Comparison of ENCODE assay signal across 8 cellular contexts in genomic region chr11:59557940-59558643, GRCh38. TPM values are rescaled to one million over a fixed set of nuclear protein-coding genes. Genes with fewer than 3 reads are reported as not detected.
DNase-seq lines count a peak whose midpoint lies in the region; ATAC-seq and TF ChIP-seq lines count a peak whose summit lies in the region.

No MANE protein-coding gene starts in this region.

- H2AK5ac ChIP-seq in H9 (ENCODE audit: insufficient read length, low read length): no peak overlapping the region

- H3K36me3 ChIP-seq in ACC112 (ENCODE audit: insufficient read depth, low read length): no peaks in the 10 kb centered on the region

- WGBS in H9 (ENCODE audit: extremely low coverage, insufficient read length, low lambda C conversion rate): no CpG with 5 or more reads among the region's 12 CpGs

- H4K5ac ChIP-seq in H9 (ENCODE audit: insufficient read length, low read depth, low read length): no peak overlapping the region

- no peak overlapping the region for H3K27ac ChIP-seq in ACC112 (ENCODE audit: low read depth, low read length)
- H3K27ac ChIP-seq in H9 (ENCODE audit: insufficient read length, low read depth, low read length): no peak overlapping the region

- H3T11ph ChIP-seq in H9 (ENCODE audit: low read length): no peak overlapping the region

- no peak for TF ChIP-seq CTCF in H9 (conservative IDR thresholded peaks at IDR 0.05)

- H2BK12ac ChIP-seq in H9 (ENCODE audit: insufficient read length, low read depth, low read length): no peak overlapping the region

- peaks cover 0 to 2% (median 0%) of the 10 kb centered on the region in 3 experiments; a peak in 3 of 7 replicates for H3K36me3 Mint-ChIP-seq in H9 (ENCODE audit: insufficient read depth in 1 of 3, low read depth in 3 of 3)
- peaks cover 3% of the 10 kb centered on the region for H3K36me3 Mint-ChIP-seq in activated CD8-positive, alpha-beta T cell treated with anti-CD3 and anti-CD28 coated beads, Interleukin-2, amount 10 ng/mL, durations not matched to agents 7 days and 5 days (ENCODE audit: low read depth)

- DNase-seq in H9 (peak; percentile 27), NCI-H2171 (lab: John Stamatoyannopoulos, UW) (no peak), inferior parietal cortex (ENCODE audit: extremely low spot score) (no peak)
- DNase-seq in activated CD8-positive, alpha-beta T cell treated with anti-CD3 and anti-CD28 coated beads, Interleukin-2, amount 10 ng/mL, durations not matched to agents 7 days and 5 days: no peak
- no peak for DNase-seq in stimulated activated CD4-positive, alpha-beta T cell treated with anti-CD3 and anti-CD28 coated beads, Interleukin-15, amount 100 ng/mL, for 24 hours

- H3K23me2 ChIP-seq in H9 (ENCODE audit: insufficient read length, low read depth, low read length, poor library complexity, severe bottlenecking): peaks cover 21% of the 10 kb centered on the region

- H2BK120ac ChIP-seq in H9 (ENCODE audit: low read depth, low read length, poor library complexity, severe bottlenecking): no peak overlapping the region

- H3K4me3 Mint-ChIP-seq in H9: peak overlapping the region; percentile 83 to 93
- H3K4me3 Mint-ChIP-seq in activated CD8-positive, alpha-beta T cell treated with anti-CD3 and anti-CD28 coated beads, Interleukin-2, amount 10 ng/mL, durations not matched to agents 7 days and 5 days: peak overlapping the region; percentile 69

- H3K79me2 ChIP-seq in ACC112 (ENCODE audit: control insufficient read depth, insufficient read depth, low read length, unreplicated experiment) (no peaks in the 10 kb centered on the region), H9 (ENCODE audit: insufficient read depth, low read length) (no peaks in the 10 kb centered on the region)

- peak overlapping the region; percentile 17 to 95 (median 87); a peak in 5 of 7 replicates for H3K27ac Mint-ChIP-seq in H9
- H3K27ac Mint-ChIP-seq in activated CD8-positive, alpha-beta T cell treated with anti-CD3 and anti-CD28 coated beads, Interleukin-2, amount 10 ng/mL, durations not matched to agents 7 days and 5 days: peak overlapping the region; percentile 59

- H4K20me1 ChIP-seq in H9 (ENCODE audit: control insufficient read depth, insufficient read depth, insufficient read length): no peaks in the 10 kb centered on the region

- peak overlapping the region; percentile 75; the same call in 1 of the 2 replicates for H3K14ac ChIP-seq in H9 (ENCODE audit: insufficient read depth, low read length)

- H3K4me1 Mint-ChIP-seq in H9: peaks cover 17 to 28% of the 10 kb centered on the region in 2 experiments
- H3K4me1 Mint-ChIP-seq in activated CD8-positive, alpha-beta T cell treated with anti-CD3 and anti-CD28 coated beads, Interleukin-2, amount 10 ng/mL, durations not matched to agents 7 days and 5 days (ENCODE audit: low read depth): peaks cover 49% of the 10 kb centered on the region

- H2BK15ac ChIP-seq in H9 (ENCODE audit: low read depth, low read length): no peak overlapping the region

- H3K9me3 Mint-ChIP-seq in H9: peaks cover 4% of the 10 kb centered on the region in 2 experiments; a peak in 3 of 5 replicates
- H3K9me3 Mint-ChIP-seq in activated CD8-positive, alpha-beta T cell treated with anti-CD3 and anti-CD28 coated beads, Interleukin-2, amount 10 ng/mL, durations not matched to agents 7 days and 5 days (ENCODE audit: insufficient read depth): no peaks in the 10 kb centered on the region

- CTCF ChIA-PET in activated CD8-positive, alpha-beta T cell treated with anti-CD3 and anti-CD28 coated beads, Interleukin-2, amount 10 ng/mL, durations not matched to agents 7 days and 5 days (lab: Charles Lee): interaction anchor here (1.3 to 2.0 kb wide), 4 partner anchors 8 to 21 kb away, joined by 3 to 6 read pairs (median 5); no protein-coding TSS in a partner anchor

- no peak overlapping the region for H2BK20ac ChIP-seq in H9 (ENCODE audit: low read depth, low read length, poor library complexity, severe bottlenecking)

- no peak overlapping the region for H2BK5ac ChIP-seq in H9 (ENCODE audit: insufficient read length, low read length)

- H3K27me3 Mint-ChIP-seq in H9 (ENCODE audit: low read depth): peaks cover 19% of the 10 kb centered on the region
- peaks cover 12% of the 10 kb centered on the region for H3K27me3 Mint-ChIP-seq in activated CD8-positive, alpha-beta T cell treated with anti-CD3 and anti-CD28 coated beads, Interleukin-2, amount 10 ng/mL, durations not matched to agents 7 days and 5 days (ENCODE audit: low read depth)

- no peaks in the 10 kb centered on the region for H3K27me3 ChIP-seq in ACC112 (ENCODE audit: insufficient read depth, low read length)
- no peaks in the 10 kb centered on the region for H3K27me3 ChIP-seq in H9 (ENCODE audit: insufficient read depth, low read length)

- peak overlapping the region; percentile 74 for H3K9ac ChIP-seq in H9 (ENCODE audit: extremely low read depth, insufficient read length, low read length)

- H3K18ac ChIP-seq in H9 (ENCODE audit: insufficient read length, low read depth, low read length): peak overlapping the region; percentile 79

- no peak overlapping the region for H4K91ac ChIP-seq in H9 (ENCODE audit: insufficient read length, low read depth, low read length)

- H3K9me3 ChIP-seq in H9 (ENCODE audit: control insufficient read depth, low read depth, low read length) (no peaks in the 10 kb centered on the region), iPS-18c (ENCODE audit: control insufficient read depth, insufficient read depth, low read length) (no peaks in the 10 kb centered on the region)

- POLR2A ChIA-PET in activated CD8-positive, alpha-beta T cell treated with anti-CD3 and anti-CD28 coated beads, Interleukin-2, amount 10 ng/mL, durations not matched to agents 7 days and 5 days (lab: Charles Lee): interaction anchor here (2.4 kb wide), 2 partner anchors 8 to 58 kb away, joined by 9 read pairs; partner anchors contain the start of gene OSBP

- H3K4ac ChIP-seq in H9 (ENCODE audit: low read depth, low read length): no peak overlapping the region

- H2AFZ ChIP-seq in ACC112 (ENCODE audit: low read length, unreplicated experiment) (no peak overlapping the region), H9 (ENCODE audit: low read length) (peak overlapping the region; percentile 87)

- H3K4me1 ChIP-seq in ACC112 (ENCODE audit: control insufficient read depth, insufficient read depth, low read length, unreplicated experiment) (no peaks in the 10 kb centered on the region), H9 (ENCODE audit: insufficient read depth, low read length) (no peaks in the 10 kb centered on the region)

- no peaks in the 10 kb centered on the region for H3K79me1 ChIP-seq in H9 (ENCODE audit: insufficient read depth, low read depth, low read length, poor library complexity, severe bottlenecking)

- no peak overlapping the region for H3K23ac ChIP-seq in H9 (ENCODE audit: insufficient read length, low read depth, low read length)

- peak overlapping the region; percentile 75 for H3K4me2 ChIP-seq in H9 (ENCODE audit: insufficient read depth, insufficient read length, low read length)

- ATAC-seq in activated CD8-positive, alpha-beta T cell treated with anti-CD3 and anti-CD28 coated beads, Interleukin-2, amount 10 ng/mL, durations not matched to agents 7 days and 5 days: no peak
- no peak for ATAC-seq in HG03025 (IDR thresholded peaks at IDR 0.05; ENCODE audit: low FRiP score, unreplicated experiment)

- H4K8ac ChIP-seq in H9 (replicated peaks; ENCODE audit: insufficient read length, low read depth, low read length): no peak overlapping the region

- H3K4me3 ChIP-seq in ACC112 (ENCODE audit: low read depth, low read length) (peak overlapping the region; percentile 7; the same call in 1 of the 2 replicates), iPS-18c (ENCODE audit: insufficient read depth, low read depth, low read length) (peak overlapping the region; percentile 49; the same call in 1 of the 2 replicates)

- H3K56ac ChIP-seq in H9 (ENCODE audit: insufficient read length, low read depth, low read length): no peak overlapping the region

RNA-seq across cellular contexts. Expression of gene OR4D9, which starts 46.8 kb away (rescaled TPM):
- not detected in 2 replicates for total RNA-seq in H9 (2021)
- total RNA-seq in activated CD8-positive, alpha-beta T cell treated with anti-CD3 and anti-CD28 coated beads, Interleukin-2, amount 10 ng/mL, durations not matched to agents 7 days and 5 days: not detected

RNA-seq across cellular contexts. Expression of gene OR4D11, which starts 54.7 kb away (rescaled TPM):
- not detected in 2 replicates for total RNA-seq in H9 (2021)
- not detected for total RNA-seq in activated CD8-positive, alpha-beta T cell treated with anti-CD3 and anti-CD28 coated beads, Interleukin-2, amount 10 ng/mL, durations not matched to agents 7 days and 5 days

RNA-seq across cellular contexts. Expression of gene OSBP, which starts 57.5 kb away (rescaled TPM):
- total RNA-seq in H9 (2021): 46.7 and 48.5 TPM in 2 replicates
- 10 to 100 TPM; 34.4 to 38.6 TPM for total RNA-seq in activated CD8-positive, alpha-beta T cell treated with anti-CD3 and anti-CD28 coated beads, Interleukin-2, amount 10 ng/mL, durations not matched to agents 7 days and 5 days
